Comparison of ENCODE assay signal across 1 cellular context in genomic region chr11:119115484-119116234, GRCh38.
TF ChIP-seq lines count a peak whose summit lies in the region.

No MANE protein-coding gene starts in this region.

TF ChIP-seq in K562, 482 proteins besides CTCF, POLR2A, EP300 and RAD21:
- TF ChIP-seq NFYB (IDR thresholded peaks at IDR 0.05; ENCODE audit: extremely low read depth, insufficient read length) (no peak), L3MBTL2 (IDR thresholded peaks at IDR 0.05) (peak; percentile 42), CXXC5 (CRISPR knock-in tag; IDR thresholded peaks at IDR 0.05) (peak; percentile 34; the same call in 1 of the 2 replicates), POLR2G (IDR thresholded peaks at IDR 0.05; ENCODE audit: low read depth, low read length) (peak; percentile 45; the same call in 1 of the 2 replicates), HNRNPLL (IDR thresholded peaks at IDR 0.05; ENCODE audit: low read depth, low read length, poor library complexity, severe bottlenecking) (peak; percentile 31), MGA (IDR thresholded peaks at IDR 0.05) (peak; percentile 61), GABPA (tag; conservative IDR thresholded peaks at IDR 0.05; ENCODE audit: low read depth) (peak; percentile 36; the same call in 1 of the 2 replicates), FIP1L1 (IDR thresholded peaks at IDR 0.05; ENCODE audit: low read depth, low read length, poor library complexity, severe bottlenecking) (no peak), ZNF121 (CRISPR knock-in tag; conservative IDR thresholded peaks at IDR 0.05) (no peak), EP400 (IDR thresholded peaks at IDR 0.05) (peak; percentile 30; the same call in 1 of the 2 replicates), NRF1 (conservative IDR thresholded peaks at IDR 0.05 in 1 of 2, IDR thresholded peaks at IDR 0.05 in 1 of 2) (peak; percentile 72 to 76), ZNF592 (IDR thresholded peaks at IDR 0.05) (0 out of 2 replicates have a peak, but pooled peaks have one; percentile 13), RFX5 (IDR thresholded peaks at IDR 0.05; ENCODE audit: low read depth, low read length) (no peak), MYC (IDR thresholded peaks at IDR 0.05; ENCODE audit: low read depth, low read length) (0 out of 2 replicates have a peak, but pooled peaks have one; percentile 6), MYC (CRISPR knock-in tag; IDR thresholded peaks at IDR 0.05; ENCODE audit: borderline replicate concordance, low read depth) (no peak), MEIS2 (IDR thresholded peaks at IDR 0.05; ENCODE audit: partially characterized antibody) (peak; percentile 66), ZFX (CRISPR knock-in tag; IDR thresholded peaks at IDR 0.05) (peak; percentile 66)
- TF ChIP-seq, protein P1, sequence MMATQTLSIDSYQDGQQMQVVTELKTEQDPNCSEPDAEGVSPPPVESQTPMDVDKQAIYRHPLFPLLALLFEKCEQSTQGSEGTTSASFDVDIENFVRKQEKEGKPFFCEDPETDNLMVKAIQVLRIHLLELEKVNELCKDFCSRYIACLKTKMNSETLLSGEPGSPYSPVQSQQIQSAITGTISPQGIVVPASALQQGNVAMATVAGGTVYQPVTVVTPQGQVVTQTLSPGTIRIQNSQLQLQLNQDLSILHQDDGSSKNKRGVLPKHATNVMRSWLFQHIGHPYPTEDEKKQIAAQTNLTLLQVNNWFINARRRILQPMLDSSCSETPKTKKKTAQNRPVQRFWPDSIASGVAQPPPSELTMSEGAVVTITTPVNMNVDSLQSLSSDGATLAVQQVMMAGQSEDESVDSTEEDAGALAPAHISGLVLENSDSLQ (IDR thresholded peaks at IDR 0.05), result peak; percentile 54
